Comparison of ENCODE assay signal across 18 cellular contexts in genomic region chr16:76345093-76345735, GRCh38.
DNase-seq lines count a peak whose midpoint lies in the region; ATAC-seq and TF ChIP-seq lines count a peak whose summit lies in the region.
"Had no signal": no experiment of that assay in that cellular context is flagged by ENCODE, and none has a peak within 500 bp of the region (broad histone marks: within the 10 kb centered on the region; RNA-seq: fewer than 3 reads in every experiment).

No MANE protein-coding gene starts in this region.

- H3K79me2 ChIP-seq in hepatocyte = no peaks in the 10 kb centered on the region
- no peaks in the 10 kb centered on the region for H3K79me2 ChIP-seq in GM23338 (replicated peaks; ENCODE audit: insufficient read depth)

- peaks cover 56% of the 10 kb centered on the region for H3K9me3 Mint-ChIP-seq in GM23338
- H3K9me3 Mint-ChIP-seq: activated B cell treated with CpG ODN at 0.5 μM for 24 hours, H9, type B pancreatic cell had no signal

- ATAC-seq in GM23338 = no peak
- ATAC-seq in esophagus mucosa = no peak
- ATAC-seq in GM18909 (IDR thresholded peaks at IDR 0.05; ENCODE audit: poor library complexity, unreplicated experiment) = no peak

- peaks cover 3% of the 10 kb centered on the region for H3K27me3 Mint-ChIP-seq in GM23338 (ENCODE audit: insufficient read depth, low read depth, poor library complexity)
- H3K27me3 Mint-ChIP-seq: activated B cell treated with CpG ODN at 0.5 μM for 24 hours, progenitor cell of endocrine pancreas, type B pancreatic cell had no signal

- H3K9me3 ChIP-seq in hepatocyte (ENCODE audit: low read depth) = no peaks in the 10 kb centered on the region
- H3K9me3 ChIP-seq: colonic mucosa had no signal

- H3K4me2 ChIP-seq in hepatocyte (no peak overlapping the region), GM23338 (no peak overlapping the region)

- no peak overlapping the region for H3K27ac Mint-ChIP-seq in GM23338
- H3K27ac Mint-ChIP-seq: activated B cell treated with CpG ODN at 0.5 μM for 24 hours; activated naive CD4-positive, alpha-beta T cell treated with anti-CD3 and anti-CD28 coated beads for 36 hours; H9; progenitor cell of endocrine pancreas; type B pancreatic cell had no signal

- no peak overlapping the region for H3K4me3 Mint-ChIP-seq in GM23338
- H3K4me3 Mint-ChIP-seq: activated B cell treated with CpG ODN at 0.5 μM for 24 hours; activated naive CD4-positive, alpha-beta T cell treated with anti-CD3 and anti-CD28 coated beads for 36 hours; H9; type B pancreatic cell had no signal

- H4K20me1 ChIP-seq in hepatocyte (ENCODE audit: insufficient read depth, poor library complexity, severe bottlenecking) (no peaks in the 10 kb centered on the region), GM23338 (replicated peaks; ENCODE audit: insufficient read depth) (no peaks in the 10 kb centered on the region)

- H3K4me3 ChIP-seq in hepatocyte (no peak overlapping the region), skeletal muscle cell (ENCODE audit: low read depth, low read length) (no peak overlapping the region), GM23338 (no peak overlapping the region)
- H3K4me3 ChIP-seq: colonic mucosa had no signal

- H3K4me1 ChIP-seq in hepatocyte (ENCODE audit: insufficient read depth) = no peaks in the 10 kb centered on the region
- no peaks in the 10 kb centered on the region for H3K4me1 ChIP-seq in GM23338 (ENCODE audit: insufficient read depth)
- H3K4me1 ChIP-seq: colonic mucosa had no signal

- no peaks in the 10 kb centered on the region for H3F3A ChIP-seq in GM23338 (replicated peaks; ENCODE audit: low read depth)

- H2AFZ ChIP-seq in hepatocyte (no peak overlapping the region), GM23338 (no peak overlapping the region)

- 72% methylated on average over 3 of the region's 3 CpGs for WGBS in hepatocyte (ENCODE audit: low lambda C conversion rate, missing lambda C conversion rate)

- DNase-seq in SK-N-DZ (ENCODE audit: low spot score) = peak; percentile 49
- DNase-seq in epidermal melanocyte (ENCODE audit: insufficient read length, low spot score) = peak; percentile 40
- DNase-seq in hepatocyte (ENCODE audit: low spot score) = peak; percentile 10
- peak; percentile 49 for DNase-seq in skeletal muscle cell (ENCODE audit: low read depth)
- no peak for DNase-seq in GM23338 (ENCODE audit: low spot score)
- DNase-seq in stimulated activated naive CD4-positive, alpha-beta T cell treated with Interleukin-2 at 50 U/mL for 16 hours (lab: John Stamatoyannopoulos, UW) = no peak
- DNase-seq: activated B cell treated with CpG ODN at 0.5 μM for 24 hours; activated naive CD4-positive, alpha-beta T cell treated with anti-CD3 and anti-CD28 coated beads for 36 hours; colonic mucosa; DMS53; H9; NCI-H1417; NCI-H510A; SW 1271 had no signal

- H3K27ac ChIP-seq in hepatocyte (no peak overlapping the region), GM23338 (ENCODE audit: low read depth) (no peak overlapping the region)
- H3K27ac ChIP-seq: colonic mucosa had no signal

- H3K4me1 Mint-ChIP-seq in GM23338 = no peaks in the 10 kb centered on the region
- H3K4me1 Mint-ChIP-seq: activated B cell treated with CpG ODN at 0.5 μM for 24 hours had no signal

- no peaks in the 10 kb centered on the region for H3K36me3 Mint-ChIP-seq in GM23338 (ENCODE audit: low read depth)
- H3K36me3 Mint-ChIP-seq: type B pancreatic cell had no signal

- H3K9me2 ChIP-seq in hepatocyte (replicated peaks; ENCODE audit: insufficient read depth) (no peaks in the 10 kb centered on the region), GM23338 (ENCODE audit: insufficient read depth) (0 out of 2 replicates have a peak, but pooled peaks cover 2% of the 10 kb centered on the region)

- H3K36me3 ChIP-seq in hepatocyte (replicated peaks; ENCODE audit: insufficient read depth, low read depth) (no peaks in the 10 kb centered on the region), GM23338 (ENCODE audit: insufficient read depth) (no peaks in the 10 kb centered on the region)
- H3K36me3 ChIP-seq: colonic mucosa had no signal

- H3K27me3 ChIP-seq in hepatocyte = no peaks in the 10 kb centered on the region
- H3K27me3 ChIP-seq in GM23338 (ENCODE audit: insufficient read depth) = no peaks in the 10 kb centered on the region
- H3K27me3 ChIP-seq: colonic mucosa had no signal

- TF ChIP-seq CTCF in hepatocyte (IDR thresholded peaks at IDR 0.05; ENCODE audit: poor library complexity) (no peak), GM23338 (conservative IDR thresholded peaks at IDR 0.05; ENCODE audit: low read depth in 2 of 2) (no peak)

TF ChIP-seq in GM23338, 12 proteins besides CTCF, POLR2A, EP300 and RAD21 (continues in another document):
- TF ChIP-seq EZH2phosphoT487 (IDR thresholded peaks at IDR 0.05; ENCODE audit: unreplicated experiment) (no peak), NANOG (IDR thresholded peaks at IDR 0.05; ENCODE audit: borderline replicate concordance) (no peak), JUNB (IDR thresholded peaks at IDR 0.05; ENCODE audit: unreplicated experiment) (no peak), POLR2AphosphoS5 (IDR thresholded peaks at IDR 0.05; ENCODE audit: low read depth) (no peak), EZH2 (IDR thresholded peaks at IDR 0.05; ENCODE audit: low read depth, unreplicated experiment) (no peak), ETS1 (IDR thresholded peaks at IDR 0.05) (no peak), ZNF462 (CRISPR knock-in tag; IDR thresholded peaks at IDR 0.05) (no peak), STAT1 (IDR thresholded peaks at IDR 0.05; ENCODE audit: unreplicated experiment) (no peak), CREB1 (CRISPR knock-in tag; IDR thresholded peaks at IDR 0.05; ENCODE audit: low read depth) (no peak), ZNF331 (CRISPR knock-in tag; IDR thresholded peaks at IDR 0.05; ENCODE audit: low read depth) (no peak)

Comparison
In these comparisons a context has a peak if more than half of its experiments do, and no peak if none do; other contexts are left out.
1. DNase-seq: peak in SK-N-DZ (single experiment), epidermal melanocyte (single experiment), hepatocyte (single experiment) and skeletal muscle cell (single experiment); none in GM23338 (single experiment) and stimulated activated naive CD4-positive, alpha-beta T cell treated with Interleukin-2 at 50 U/mL for 16 hours (single experiment).